In the genomic region with DNA sequence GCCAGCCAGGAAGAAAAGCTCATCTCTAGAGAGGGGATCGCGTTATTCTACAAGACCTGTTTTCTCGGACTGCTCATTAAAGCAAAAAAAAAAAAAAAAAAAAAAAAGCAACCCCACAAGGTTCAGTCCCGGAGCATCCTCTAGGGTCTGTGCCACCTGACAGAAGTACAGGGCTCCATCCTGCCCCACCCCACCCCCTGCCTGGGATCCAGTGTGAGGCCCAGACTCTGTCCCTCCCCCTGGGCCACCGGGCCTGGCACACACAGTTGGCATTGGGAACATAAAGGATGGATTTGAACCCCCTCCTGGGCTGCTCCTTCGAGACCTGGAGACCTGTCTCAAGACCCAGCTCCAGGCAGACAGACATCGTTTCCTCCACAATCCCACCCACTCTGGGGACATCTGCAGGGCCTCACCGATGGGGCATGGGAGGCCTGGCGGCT, we compare ENCODE assay signal across 8 cellular contexts. TPM values are rescaled to one million over a fixed set of nuclear protein-coding genes. Genes with fewer than 3 reads are reported as not detected.
A peak's percentile ranks its signal among the peaks of the same experiment; 100 is the strongest.
DNase-seq lines count a peak whose midpoint lies in the region; ATAC-seq and TF ChIP-seq lines count a peak whose summit lies in the region.

No MANE protein-coding gene starts in this region.

- DNase-seq in activated CD4-positive, alpha-beta T cell treated with anti-CD3 and anti-CD28 coated beads, Interleukin-2, amount 10 ng/mL, durations not matched to agents 7 days and 5 days = peak; percentile 29
- no peak for DNase-seq in activated CD4-positive, alpha-beta T cell treated with anti-CD3 and anti-CD28 coated beads, Interleukin-2, amount 50 U/mL, for 4 hours
- DNase-seq in T-helper 17 cell (no peak), fibroblast of lung (ENCODE audit: low read depth in 2 of 2) (no peak), NCI-H446 treated with DMSO at 0.1 percent for 48 hours (lab: John Stamatoyannopoulos, UW) (no peak)

- peaks cover 3% of the 10 kb centered on the region for H3K79me2 ChIP-seq in fibroblast of lung (ENCODE audit: control insufficient read depth, insufficient read depth, low read length)

- peak overlapping the region; percentile 75 for H2AFZ ChIP-seq in fibroblast of lung (ENCODE audit: low read length)

- CTCF ChIA-PET in activated CD4-positive, alpha-beta T cell treated with anti-CD3 and anti-CD28 coated beads, Interleukin-2, amount 10 ng/mL, durations not matched to agents 7 days and 5 days (lab: Charles Lee) = interaction anchor here (0.6 to 2.4 kb wide), 3 partner anchors 9 to 1058 kb away, joined by 4 to 9 read pairs (median 9); no protein-coding TSS in a partner anchor

- H3K27me3 ChIP-seq in fibroblast of lung (ENCODE audit: control insufficient read depth, insufficient read depth, low read length) (no peaks in the 10 kb centered on the region), rectal smooth muscle tissue (ENCODE audit: control insufficient read depth, insufficient read depth, low read length) (no peaks in the 10 kb centered on the region)

- peak overlapping the region; percentile 82 for H3K4me3 Mint-ChIP-seq in activated CD4-positive, alpha-beta T cell treated with anti-CD3 and anti-CD28 coated beads, Interleukin-2, amount 10 ng/mL, durations not matched to agents 7 days and 5 days
- peak overlapping the region; percentile 93 for H3K4me3 Mint-ChIP-seq in T-helper 17 cell

- TF ChIP-seq CTCF in fibroblast of lung (conservative IDR thresholded peaks at IDR 0.05 in 1 of 2, IDR thresholded peaks at IDR 0.05 in 1 of 2; ENCODE audit: low read depth in 1 of 2, low read length in 2 of 2) = no peak

- H3K9me3 Mint-ChIP-seq in activated CD4-positive, alpha-beta T cell treated with anti-CD3 and anti-CD28 coated beads, Interleukin-2, amount 10 ng/mL, durations not matched to agents 7 days and 5 days = no peaks in the 10 kb centered on the region

- H3K4me2 ChIP-seq in fibroblast of lung (ENCODE audit: extremely low read depth, insufficient read depth, low read length) = peak overlapping the region; percentile 66

- peaks cover 5% of the 10 kb centered on the region for H3K4me1 ChIP-seq in fibroblast of lung (ENCODE audit: control insufficient read depth, extremely low read depth, insufficient read depth, low read length)
- H3K4me1 ChIP-seq in rectal smooth muscle tissue (ENCODE audit: control insufficient read depth, insufficient read depth, low read length) = no peaks in the 10 kb centered on the region

- H3K36me3 ChIP-seq in fibroblast of lung (ENCODE audit: control insufficient read depth, insufficient read depth, low read length) (peaks cover under 1% of the 10 kb centered on the region), rectal smooth muscle tissue (ENCODE audit: control insufficient read depth, insufficient read depth, low read length) (no peaks in the 10 kb centered on the region)

- H3K4me1 Mint-ChIP-seq in activated CD4-positive, alpha-beta T cell treated with anti-CD3 and anti-CD28 coated beads, Interleukin-2, amount 10 ng/mL, durations not matched to agents 7 days and 5 days = peaks cover 56% of the 10 kb centered on the region
- H3K4me1 Mint-ChIP-seq in T-helper 17 cell = peaks cover 35% of the 10 kb centered on the region

- no peaks in the 10 kb centered on the region for H3K27me3 Mint-ChIP-seq in activated CD4-positive, alpha-beta T cell treated with anti-CD3 and anti-CD28 coated beads, Interleukin-2, amount 10 ng/mL, durations not matched to agents 7 days and 5 days
- H3K27me3 Mint-ChIP-seq in T-helper 17 cell = no peaks in the 10 kb centered on the region

- no peak for TF ChIP-seq POLR2A in GM18505 (IDR thresholded peaks at IDR 0.05; ENCODE audit: borderline replicate concordance, extremely low read depth, insufficient read depth, insufficient read length)

- no peak for ATAC-seq in T-helper 17 cell
- no peak for ATAC-seq in GM19397 (IDR thresholded peaks at IDR 0.05; ENCODE audit: unreplicated experiment)
- ATAC-seq in GM18505 (IDR thresholded peaks at IDR 0.05; ENCODE audit: unreplicated experiment) = no peak

- H3K27ac ChIP-seq in fibroblast of lung (ENCODE audit: insufficient read depth, low read length) (peak overlapping the region; percentile 71), rectal smooth muscle tissue (ENCODE audit: low read depth, low read length) (no peak overlapping the region)

- POLR2A ChIA-PET in activated CD4-positive, alpha-beta T cell treated with anti-CD3 and anti-CD28 coated beads, Interleukin-2, amount 10 ng/mL, durations not matched to agents 7 days and 5 days (lab: Charles Lee) = no interaction called here

- H3K9me3 ChIP-seq in T-helper 17 cell (ENCODE audit: control insufficient read depth, low read length, poor library complexity, severe bottlenecking) (no peaks in the 10 kb centered on the region), fibroblast of lung (ENCODE audit: control insufficient read depth, insufficient read depth, low read depth, low read length) (no peaks in the 10 kb centered on the region)

- peak overlapping the region; percentile 86 for H3K27ac Mint-ChIP-seq in activated CD4-positive, alpha-beta T cell treated with anti-CD3 and anti-CD28 coated beads, Interleukin-2, amount 10 ng/mL, durations not matched to agents 7 days and 5 days
- peak overlapping the region; percentile 95 for H3K27ac Mint-ChIP-seq in T-helper 17 cell

- H3K36me3 Mint-ChIP-seq in activated CD4-positive, alpha-beta T cell treated with anti-CD3 and anti-CD28 coated beads, Interleukin-2, amount 10 ng/mL, durations not matched to agents 7 days and 5 days (ENCODE audit: low read depth) = peaks cover 31% of the 10 kb centered on the region
- H3K36me3 Mint-ChIP-seq in T-helper 17 cell (ENCODE audit: low read depth) = no peaks in the 10 kb centered on the region

- H3K9ac ChIP-seq in fibroblast of lung (ENCODE audit: insufficient read depth, low read length) (peak overlapping the region; percentile 75), rectal smooth muscle tissue (ENCODE audit: low read length) (peak overlapping the region; percentile 21)

- H3K4me3 ChIP-seq in fibroblast of lung (replicated peaks in 1 of 4; ENCODE audit: control extremely low read depth in 1 of 4, insufficient read depth in 1 of 4, low read depth in 3 of 4, low read length in 4 of 4) = peak overlapping the region; percentile 72 to 90 (median 80)
- H3K4me3 ChIP-seq in rectal smooth muscle tissue (ENCODE audit: low read length) = peak overlapping the region; percentile 70

- H4K20me1 ChIP-seq in fibroblast of lung (ENCODE audit: control insufficient read depth, extremely low read depth, insufficient read depth, low read length) = no peaks in the 10 kb centered on the region

RNA-seq across cellular contexts. Expression of gene ORAI2, which starts 0.7 kb away (rescaled TPM):
- 10 to 100 TPM; 61.2 to 63.7 TPM for total RNA-seq in activated CD4-positive, alpha-beta T cell treated with anti-CD3 and anti-CD28 coated beads, Interleukin-2, amount 10 ng/mL, durations not matched to agents 7 days and 5 days
- total RNA-seq in T-helper 17 cell = 10 to 100 TPM; 33.9 to 50.5 TPM
- total RNA-seq in fibroblast of lung = 14.9 and 26.6 TPM in 2 replicates
- 20.3 and 22.1 TPM in 2 replicates for polyA plus RNA-seq in fibroblast of lung
- polyA plus RNA-seq in fibroblast of lung (2012) = 40.1 and 40.2 TPM in 2 replicates
- polyA minus RNA-seq in fibroblast of lung (ENCODE audit: low replicate concordance) = 62.5 and 69.8 TPM in 2 replicates

RNA-seq across cellular contexts. Expression of gene ALKBH4, which starts 30.6 kb away (rescaled TPM):
- 10 to 100 TPM; 10.5 to 12.9 TPM for total RNA-seq in activated CD4-positive, alpha-beta T cell treated with anti-CD3 and anti-CD28 coated beads, Interleukin-2, amount 10 ng/mL, durations not matched to agents 7 days and 5 days
- total RNA-seq in T-helper 17 cell = 1 to 10 TPM; 4.4 to 5.5 TPM
- total RNA-seq in fibroblast of lung = 11.6 and 13.2 TPM in 2 replicates
- polyA plus RNA-seq in fibroblast of lung = 3.7 and 4.3 TPM in 2 replicates
- 6.8 and 9.4 TPM in 2 replicates for polyA plus RNA-seq in fibroblast of lung (2012)
- 3.7 and 9.0 TPM in 2 replicates for polyA minus RNA-seq in fibroblast of lung (ENCODE audit: low replicate concordance)

RNA-seq across cellular contexts. Expression of gene LRWD1, which starts 30.7 kb away (rescaled TPM):
- 10 to 100 TPM; 18.2 to 20.5 TPM for total RNA-seq in activated CD4-positive, alpha-beta T cell treated with anti-CD3 and anti-CD28 coated beads, Interleukin-2, amount 10 ng/mL, durations not matched to agents 7 days and 5 days
- total RNA-seq in T-helper 17 cell = 10 to 100 TPM; 13.5 to 15.2 TPM
- total RNA-seq in fibroblast of lung = 14.5 and 18.7 TPM in 2 replicates
- polyA plus RNA-seq in fibroblast of lung = 7.4 and 12.1 TPM in 2 replicates
- polyA plus RNA-seq in fibroblast of lung (2012) = 10.0 and 16.9 TPM in 2 replicates
- 12.9 and 18.0 TPM in 2 replicates for polyA minus RNA-seq in fibroblast of lung (ENCODE audit: low replicate concordance)

RNA-seq across cellular contexts. Expression of gene PRKRIP1, which starts 37.9 kb away (rescaled TPM):
- 10 to 100 TPM; 26.2 to 31.9 TPM for total RNA-seq in activated CD4-positive, alpha-beta T cell treated with anti-CD3 and anti-CD28 coated beads, Interleukin-2, amount 10 ng/mL, durations not matched to agents 7 days and 5 days
- total RNA-seq in T-helper 17 cell (10 to 100 TPM; 38.0 to 44.0 TPM), fibroblast of lung (12.3 and 16.3 TPM in 2 replicates)
- 12.4 and 13.8 TPM in 2 replicates for polyA plus RNA-seq in fibroblast of lung
- 15.3 and 18.1 TPM in 2 replicates for polyA plus RNA-seq in fibroblast of lung (2012)
- 0.82 and 3.1 TPM in 2 replicates for polyA minus RNA-seq in fibroblast of lung (ENCODE audit: low replicate concordance)

RNA-seq across cellular contexts. Expression of gene POLR2J, which starts 44.7 kb away (rescaled TPM):
- total RNA-seq in activated CD4-positive, alpha-beta T cell treated with anti-CD3 and anti-CD28 coated beads, Interleukin-2, amount 10 ng/mL, durations not matched to agents 7 days and 5 days = 10 to 100 TPM; 44.3 to 56.4 TPM
- total RNA-seq in T-helper 17 cell (10 to 100 TPM; 35.6 to 37.9 TPM), fibroblast of lung (27.0 and 37.2 TPM in 2 replicates)
- polyA plus RNA-seq in fibroblast of lung = 55.3 and 91.2 TPM in 2 replicates
- 67.2 and 94.6 TPM in 2 replicates for polyA plus RNA-seq in fibroblast of lung (2012)
- 8.0 and 13.8 TPM in 2 replicates for polyA minus RNA-seq in fibroblast of lung (ENCODE audit: low replicate concordance)
